2 cellular contexts compared by ENCODE assay signal in genomic region chr6:146719387-146719786, GRCh38.
TF ChIP-seq lines count a peak whose summit lies in the region.

No MANE protein-coding gene starts in this region.

TF ChIP-seq in HepG2, 621 proteins besides CTCF, POLR2A, EP300 and RAD21:
- TF ChIP-seq BCL6 (CRISPR knock-in tag; IDR thresholded peaks at IDR 0.05) (no peak), KLF16 (CRISPR knock-in tag; IDR thresholded peaks at IDR 0.05) (no peak), ZNF383 (CRISPR knock-in tag; IDR thresholded peaks at IDR 0.05; ENCODE audit: borderline replicate concordance) (no peak), FOXA1 (IDR thresholded peaks at IDR 0.05) (no peak), FOXA1 (CRISPR knock-in tag; IDR thresholded peaks at IDR 0.05) (no peak), HHEX (CRISPR knock-in tag; IDR thresholded peaks at IDR 0.05) (no peak), SIN3B (IDR thresholded peaks at IDR 0.05; ENCODE audit: low read length) (no peak), ZNF607 (CRISPR knock-in tag; IDR thresholded peaks at IDR 0.05; ENCODE audit: borderline replicate concordance) (no peak), NCOA2 (CRISPR knock-in tag; IDR thresholded peaks at IDR 0.05) (no peak), ZNF543 (CRISPR knock-in tag; IDR thresholded peaks at IDR 0.05) (no peak), TGIF2 (CRISPR knock-in tag; IDR thresholded peaks at IDR 0.05) (no peak), KAT7 (CRISPR knock-in tag; IDR thresholded peaks at IDR 0.05; ENCODE audit: borderline replicate concordance) (no peak), ZNF883 (CRISPR knock-in tag; IDR thresholded peaks at IDR 0.05; ENCODE audit: not compliant biosample characterization) (no peak), RCOR2 (CRISPR knock-in tag; IDR thresholded peaks at IDR 0.05) (no peak), HOXA7 (CRISPR knock-in tag; IDR thresholded peaks at IDR 0.05) (no peak), FUBP1 (CRISPR knock-in tag; IDR thresholded peaks at IDR 0.05; ENCODE audit: borderline replicate concordance) (no peak), ZSCAN25 (CRISPR knock-in tag; IDR thresholded peaks at IDR 0.05) (no peak)
- TF ChIP-seq, protein P1, sequence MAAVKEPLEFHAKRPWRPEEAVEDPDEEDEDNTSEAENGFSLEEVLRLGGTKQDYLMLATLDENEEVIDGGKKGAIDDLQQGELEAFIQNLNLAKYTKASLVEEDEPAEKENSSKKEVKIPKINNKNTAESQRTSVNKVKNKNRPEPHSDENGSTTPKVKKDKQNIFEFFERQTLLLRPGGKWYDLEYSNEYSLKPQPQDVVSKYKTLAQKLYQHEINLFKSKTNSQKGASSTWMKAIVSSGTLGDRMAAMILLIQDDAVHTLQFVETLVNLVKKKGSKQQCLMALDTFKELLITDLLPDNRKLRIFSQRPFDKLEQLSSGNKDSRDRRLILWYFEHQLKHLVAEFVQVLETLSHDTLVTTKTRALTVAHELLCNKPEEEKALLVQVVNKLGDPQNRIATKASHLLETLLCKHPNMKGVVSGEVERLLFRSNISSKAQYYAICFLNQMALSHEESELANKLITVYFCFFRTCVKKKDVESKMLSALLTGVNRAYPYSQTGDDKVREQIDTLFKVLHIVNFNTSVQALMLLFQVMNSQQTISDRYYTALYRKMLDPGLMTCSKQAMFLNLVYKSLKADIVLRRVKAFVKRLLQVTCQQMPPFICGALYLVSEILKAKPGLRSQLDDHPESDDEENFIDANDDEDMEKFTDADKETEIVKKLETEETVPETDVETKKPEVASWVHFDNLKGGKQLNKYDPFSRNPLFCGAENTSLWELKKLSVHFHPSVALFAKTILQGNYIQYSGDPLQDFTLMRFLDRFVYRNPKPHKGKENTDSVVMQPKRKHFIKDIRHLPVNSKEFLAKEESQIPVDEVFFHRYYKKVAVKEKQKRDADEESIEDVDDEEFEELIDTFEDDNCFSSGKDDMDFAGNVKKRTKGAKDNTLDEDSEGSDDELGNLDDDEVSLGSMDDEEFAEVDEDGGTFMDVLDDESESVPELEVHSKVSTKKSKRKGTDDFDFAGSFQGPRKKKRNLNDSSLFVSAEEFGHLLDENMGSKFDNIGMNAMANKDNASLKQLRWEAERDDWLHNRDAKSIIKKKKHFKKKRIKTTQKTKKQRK (IDR thresholded peaks at IDR 0.05; ENCODE audit: low read length), result no peak

TF ChIP-seq in K562, 482 proteins besides CTCF, POLR2A, EP300 and RAD21:
- no peak for TF ChIP-seq ZNF830 (CRISPR knock-in tag; IDR thresholded peaks at IDR 0.05)
- no peak for TF ChIP-seq XRCC3 (IDR thresholded peaks at IDR 0.05)
- TF ChIP-seq LEF1 (IDR thresholded peaks at IDR 0.05), result no peak
- no peak for TF ChIP-seq HLTF (IDR thresholded peaks at IDR 0.05)
- TF ChIP-seq SRSF3 (IDR thresholded peaks at IDR 0.05; ENCODE audit: insufficient read depth, low read length), result no peak
- TF ChIP-seq ZFP30 (CRISPR knock-in tag; IDR thresholded peaks at IDR 0.05; ENCODE audit: borderline replicate concordance), result no peak
- TF ChIP-seq SP2 (IDR thresholded peaks at IDR 0.05; ENCODE audit: extremely low read depth, low read depth, low read length, poor library complexity, severe bottlenecking), result no peak
- no peak for TF ChIP-seq ZBTB17 (CRISPR knock-in tag; IDR thresholded peaks at IDR 0.05)
- no peak for TF ChIP-seq KLF10 (CRISPR knock-in tag; IDR thresholded peaks at IDR 0.05)
- no peak for TF ChIP-seq ZNF41 (CRISPR knock-in tag; conservative IDR thresholded peaks at IDR 0.05)
- TF ChIP-seq, protein P2, sequence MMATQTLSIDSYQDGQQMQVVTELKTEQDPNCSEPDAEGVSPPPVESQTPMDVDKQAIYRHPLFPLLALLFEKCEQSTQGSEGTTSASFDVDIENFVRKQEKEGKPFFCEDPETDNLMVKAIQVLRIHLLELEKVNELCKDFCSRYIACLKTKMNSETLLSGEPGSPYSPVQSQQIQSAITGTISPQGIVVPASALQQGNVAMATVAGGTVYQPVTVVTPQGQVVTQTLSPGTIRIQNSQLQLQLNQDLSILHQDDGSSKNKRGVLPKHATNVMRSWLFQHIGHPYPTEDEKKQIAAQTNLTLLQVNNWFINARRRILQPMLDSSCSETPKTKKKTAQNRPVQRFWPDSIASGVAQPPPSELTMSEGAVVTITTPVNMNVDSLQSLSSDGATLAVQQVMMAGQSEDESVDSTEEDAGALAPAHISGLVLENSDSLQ (IDR thresholded peaks at IDR 0.05), result no peak
- TF ChIP-seq ATF7 (IDR thresholded peaks at IDR 0.05), result no peak
- no peak for TF ChIP-seq BRF1 (IDR thresholded peaks at IDR 0.05; ENCODE audit: borderline replicate concordance, extremely low read depth, insufficient read length)
- TF ChIP-seq JUND (IDR thresholded peaks at IDR 0.05; ENCODE audit: borderline replicate concordance, low read depth, low read length), result no peak
- no peak for TF ChIP-seq JUND (tag; IDR thresholded peaks at IDR 0.05; ENCODE audit: borderline replicate concordance, low read depth, low read length)
- TF ChIP-seq, protein P3, sequence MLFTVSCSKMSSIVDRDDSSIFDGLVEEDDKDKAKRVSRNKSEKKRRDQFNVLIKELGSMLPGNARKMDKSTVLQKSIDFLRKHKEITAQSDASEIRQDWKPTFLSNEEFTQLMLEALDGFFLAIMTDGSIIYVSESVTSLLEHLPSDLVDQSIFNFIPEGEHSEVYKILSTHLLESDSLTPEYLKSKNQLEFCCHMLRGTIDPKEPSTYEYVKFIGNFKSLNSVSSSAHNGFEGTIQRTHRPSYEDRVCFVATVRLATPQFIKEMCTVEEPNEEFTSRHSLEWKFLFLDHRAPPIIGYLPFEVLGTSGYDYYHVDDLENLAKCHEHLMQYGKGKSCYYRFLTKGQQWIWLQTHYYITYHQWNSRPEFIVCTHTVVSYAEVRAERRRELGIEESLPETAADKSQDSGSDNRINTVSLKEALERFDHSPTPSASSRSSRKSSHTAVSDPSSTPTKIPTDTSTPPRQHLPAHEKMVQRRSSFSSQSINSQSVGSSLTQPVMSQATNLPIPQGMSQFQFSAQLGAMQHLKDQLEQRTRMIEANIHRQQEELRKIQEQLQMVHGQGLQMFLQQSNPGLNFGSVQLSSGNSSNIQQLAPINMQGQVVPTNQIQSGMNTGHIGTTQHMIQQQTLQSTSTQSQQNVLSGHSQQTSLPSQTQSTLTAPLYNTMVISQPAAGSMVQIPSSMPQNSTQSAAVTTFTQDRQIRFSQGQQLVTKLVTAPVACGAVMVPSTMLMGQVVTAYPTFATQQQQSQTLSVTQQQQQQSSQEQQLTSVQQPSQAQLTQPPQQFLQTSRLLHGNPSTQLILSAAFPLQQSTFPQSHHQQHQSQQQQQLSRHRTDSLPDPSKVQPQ (CRISPR knock-in tag; IDR thresholded peaks at IDR 0.05; ENCODE audit: borderline replicate concordance), result no peak
- TF ChIP-seq GATA2 (CRISPR knock-in tag; IDR thresholded peaks at IDR 0.05), result no peak
- TF ChIP-seq, protein P4, sequence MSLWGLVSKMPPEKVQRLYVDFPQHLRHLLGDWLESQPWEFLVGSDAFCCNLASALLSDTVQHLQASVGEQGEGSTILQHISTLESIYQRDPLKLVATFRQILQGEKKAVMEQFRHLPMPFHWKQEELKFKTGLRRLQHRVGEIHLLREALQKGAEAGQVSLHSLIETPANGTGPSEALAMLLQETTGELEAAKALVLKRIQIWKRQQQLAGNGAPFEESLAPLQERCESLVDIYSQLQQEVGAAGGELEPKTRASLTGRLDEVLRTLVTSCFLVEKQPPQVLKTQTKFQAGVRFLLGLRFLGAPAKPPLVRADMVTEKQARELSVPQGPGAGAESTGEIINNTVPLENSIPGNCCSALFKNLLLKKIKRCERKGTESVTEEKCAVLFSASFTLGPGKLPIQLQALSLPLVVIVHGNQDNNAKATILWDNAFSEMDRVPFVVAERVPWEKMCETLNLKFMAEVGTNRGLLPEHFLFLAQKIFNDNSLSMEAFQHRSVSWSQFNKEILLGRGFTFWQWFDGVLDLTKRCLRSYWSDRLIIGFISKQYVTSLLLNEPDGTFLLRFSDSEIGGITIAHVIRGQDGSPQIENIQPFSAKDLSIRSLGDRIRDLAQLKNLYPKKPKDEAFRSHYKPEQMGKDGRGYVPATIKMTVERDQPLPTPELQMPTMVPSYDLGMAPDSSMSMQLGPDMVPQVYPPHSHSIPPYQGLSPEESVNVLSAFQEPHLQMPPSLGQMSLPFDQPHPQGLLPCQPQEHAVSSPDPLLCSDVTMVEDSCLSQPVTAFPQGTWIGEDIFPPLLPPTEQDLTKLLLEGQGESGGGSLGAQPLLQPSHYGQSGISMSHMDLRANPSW (CRISPR knock-in tag; IDR thresholded peaks at IDR 0.05), result no peak
- TF ChIP-seq PTTG1 (tag; IDR thresholded peaks at IDR 0.05; ENCODE audit: low read depth), result no peak
- no peak for TF ChIP-seq NEUROD1 (IDR thresholded peaks at IDR 0.05; ENCODE audit: borderline replicate concordance, low read depth, low read length, partially characterized antibody)
